Comparison of ENCODE assay signal across 1 cellular context in genomic region chr10:75230600-75231038, GRCh38.
A peak's percentile ranks its signal among the peaks of the same experiment; 100 is the strongest.
TF ChIP-seq lines count a peak whose summit lies in the region.

No MANE protein-coding gene starts in this region.

TF ChIP-seq in K562, 482 proteins besides CTCF, POLR2A, EP300 and RAD21 (continued from another document and continues in another):
- TF ChIP-seq GTF3C2 (IDR thresholded peaks at IDR 0.05; ENCODE audit: borderline replicate concordance, extremely low read depth, insufficient read length) (no peak), ZNF354B (CRISPR knock-in tag; IDR thresholded peaks at IDR 0.05) (no peak), IFI16 (CRISPR knock-in tag; IDR thresholded peaks at IDR 0.05) (no peak), SETDB1 (IDR thresholded peaks at IDR 0.05; ENCODE audit: low read length) (no peak), ZNF217 (CRISPR knock-in tag; IDR thresholded peaks at IDR 0.05) (no peak), SMC3 (conservative IDR thresholded peaks at IDR 0.05; ENCODE audit: insufficient read depth, low read depth, low read length) (peak; percentile 78), POLR2AphosphoS2 (IDR thresholded peaks at IDR 0.05; ENCODE audit: low read length) (peak; percentile 47; the same call in 1 of the 2 replicates), ZNF717 (CRISPR knock-in tag; IDR thresholded peaks at IDR 0.05) (no peak), SRSF1 (IDR thresholded peaks at IDR 0.05; ENCODE audit: low read depth, low read length) (no peak), ZNF431 (CRISPR knock-in tag; IDR thresholded peaks at IDR 0.05) (no peak), ZNF124 (CRISPR knock-in tag; IDR thresholded peaks at IDR 0.05) (no peak), GATA2 (CRISPR knock-in tag; IDR thresholded peaks at IDR 0.05) (no peak), ZNF780A (CRISPR knock-in tag; IDR thresholded peaks at IDR 0.05) (no peak), E2F1 (CRISPR knock-in tag; IDR thresholded peaks at IDR 0.05) (no peak), HEY1 (CRISPR knock-in tag; IDR thresholded peaks at IDR 0.05; ENCODE audit: borderline replicate concordance) (no peak), ZNF197 (CRISPR knock-in tag; IDR thresholded peaks at IDR 0.05; ENCODE audit: low read depth) (no peak), ARID2 (IDR thresholded peaks at IDR 0.05) (no peak), ARHGAP35 (IDR thresholded peaks at IDR 0.05; ENCODE audit: partially characterized antibody) (no peak), RBFOX2 (IDR thresholded peaks at IDR 0.05; ENCODE audit: low read depth, low read length) (no peak), ZNF584 (CRISPR knock-in tag; IDR thresholded peaks at IDR 0.05; ENCODE audit: low read depth) (no peak), HCFC1 (IDR thresholded peaks at IDR 0.05; ENCODE audit: low read depth, low read length) (0 out of 2 replicates have a peak, but pooled peaks have one; percentile 21), GABPB1 (CRISPR knock-in tag; IDR thresholded peaks at IDR 0.05) (peak; percentile 45; the same call in 1 of the 2 replicates), ETV1 (tag; conservative IDR thresholded peaks at IDR 0.05; ENCODE audit: low read depth) (no peak), POLR3G (IDR thresholded peaks at IDR 0.05; ENCODE audit: extremely low read depth, insufficient read length, insufficient replicate concordance) (no peak), PTRF (tag; IDR thresholded peaks at IDR 0.05) (no peak), MBD1 (CRISPR knock-in tag; IDR thresholded peaks at IDR 0.05) (no peak), PML (IDR thresholded peaks at IDR 0.05; ENCODE audit: low read length) (no peak), TAF1 (IDR thresholded peaks at IDR 0.05; ENCODE audit: control insufficient read depth, extremely low read depth, insufficient read depth, low read length, severe bottlenecking) (no peak), ZNF41 (CRISPR knock-in tag; conservative IDR thresholded peaks at IDR 0.05) (no peak), IRF2 (CRISPR knock-in tag; IDR thresholded peaks at IDR 0.05) (no peak), KAT7 (CRISPR knock-in tag; IDR thresholded peaks at IDR 0.05; ENCODE audit: borderline replicate concordance) (no peak), SREBF2 (CRISPR knock-in tag; IDR thresholded peaks at IDR 0.05) (no peak), ZC3H8 (IDR thresholded peaks at IDR 0.05) (no peak), SIRT6 (IDR thresholded peaks at IDR 0.05; ENCODE audit: low read depth, low read length) (no peak), TBP (optimal IDR thresholded peaks at IDR 0.05; ENCODE audit: low read depth, low read length) (no peak), RB1 (IDR thresholded peaks at IDR 0.05; ENCODE audit: low read depth) (peak; percentile 19; the same call in 1 of the 2 replicates), HNRNPL (IDR thresholded peaks at IDR 0.05; ENCODE audit: low read depth, low read length) (no peak), XRCC5 (IDR thresholded peaks at IDR 0.05; ENCODE audit: low read depth, low read length) (peak; percentile 82; the same call in 1 of the 2 replicates), DNMT1 (IDR thresholded peaks at IDR 0.05) (no peak)
- TF ChIP-seq, protein P1, sequence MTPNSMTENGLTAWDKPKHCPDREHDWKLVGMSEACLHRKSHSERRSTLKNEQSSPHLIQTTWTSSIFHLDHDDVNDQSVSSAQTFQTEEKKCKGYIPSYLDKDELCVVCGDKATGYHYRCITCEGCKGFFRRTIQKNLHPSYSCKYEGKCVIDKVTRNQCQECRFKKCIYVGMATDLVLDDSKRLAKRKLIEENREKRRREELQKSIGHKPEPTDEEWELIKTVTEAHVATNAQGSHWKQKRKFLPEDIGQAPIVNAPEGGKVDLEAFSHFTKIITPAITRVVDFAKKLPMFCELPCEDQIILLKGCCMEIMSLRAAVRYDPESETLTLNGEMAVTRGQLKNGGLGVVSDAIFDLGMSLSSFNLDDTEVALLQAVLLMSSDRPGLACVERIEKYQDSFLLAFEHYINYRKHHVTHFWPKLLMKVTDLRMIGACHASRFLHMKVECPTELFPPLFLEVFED (CRISPR knock-in tag; conservative IDR thresholded peaks at IDR 0.05) = 0 out of 2 replicates have a peak, but pooled peaks have one; percentile 66
- TF ChIP-seq, protein P2, sequence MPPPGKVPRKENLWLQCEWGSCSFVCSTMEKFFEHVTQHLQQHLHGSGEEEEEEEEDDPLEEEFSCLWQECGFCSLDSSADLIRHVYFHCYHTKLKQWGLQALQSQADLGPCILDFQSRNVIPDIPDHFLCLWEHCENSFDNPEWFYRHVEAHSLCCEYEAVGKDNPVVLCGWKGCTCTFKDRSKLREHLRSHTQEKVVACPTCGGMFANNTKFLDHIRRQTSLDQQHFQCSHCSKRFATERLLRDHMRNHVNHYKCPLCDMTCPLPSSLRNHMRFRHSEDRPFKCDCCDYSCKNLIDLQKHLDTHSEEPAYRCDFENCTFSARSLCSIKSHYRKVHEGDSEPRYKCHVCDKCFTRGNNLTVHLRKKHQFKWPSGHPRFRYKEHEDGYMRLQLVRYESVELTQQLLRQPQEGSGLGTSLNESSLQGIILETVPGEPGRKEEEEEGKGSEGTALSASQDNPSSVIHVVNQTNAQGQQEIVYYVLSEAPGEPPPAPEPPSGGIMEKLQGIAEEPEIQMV (tag; conservative IDR thresholded peaks at IDR 0.05; ENCODE audit: low read depth) = no peak
- TF ChIP-seq, protein P3, sequence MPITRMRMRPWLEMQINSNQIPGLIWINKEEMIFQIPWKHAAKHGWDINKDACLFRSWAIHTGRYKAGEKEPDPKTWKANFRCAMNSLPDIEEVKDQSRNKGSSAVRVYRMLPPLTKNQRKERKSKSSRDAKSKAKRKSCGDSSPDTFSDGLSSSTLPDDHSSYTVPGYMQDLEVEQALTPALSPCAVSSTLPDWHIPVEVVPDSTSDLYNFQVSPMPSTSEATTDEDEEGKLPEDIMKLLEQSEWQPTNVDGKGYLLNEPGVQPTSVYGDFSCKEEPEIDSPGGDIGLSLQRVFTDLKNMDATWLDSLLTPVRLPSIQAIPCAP (CRISPR knock-in tag; IDR thresholded peaks at IDR 0.05; ENCODE audit: borderline replicate concordance) = no peak
- TF ChIP-seq, protein P4, sequence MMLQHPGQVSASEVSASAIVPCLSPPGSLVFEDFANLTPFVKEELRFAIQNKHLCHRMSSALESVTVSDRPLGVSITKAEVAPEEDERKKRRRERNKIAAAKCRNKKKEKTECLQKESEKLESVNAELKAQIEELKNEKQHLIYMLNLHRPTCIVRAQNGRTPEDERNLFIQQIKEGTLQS (IDR thresholded peaks at IDR 0.05) = no peak
- TF ChIP-seq, protein P4 (CRISPR knock-in tag; conservative IDR thresholded peaks at IDR 0.05) = no peak
- TF ChIP-seq, protein P5, sequence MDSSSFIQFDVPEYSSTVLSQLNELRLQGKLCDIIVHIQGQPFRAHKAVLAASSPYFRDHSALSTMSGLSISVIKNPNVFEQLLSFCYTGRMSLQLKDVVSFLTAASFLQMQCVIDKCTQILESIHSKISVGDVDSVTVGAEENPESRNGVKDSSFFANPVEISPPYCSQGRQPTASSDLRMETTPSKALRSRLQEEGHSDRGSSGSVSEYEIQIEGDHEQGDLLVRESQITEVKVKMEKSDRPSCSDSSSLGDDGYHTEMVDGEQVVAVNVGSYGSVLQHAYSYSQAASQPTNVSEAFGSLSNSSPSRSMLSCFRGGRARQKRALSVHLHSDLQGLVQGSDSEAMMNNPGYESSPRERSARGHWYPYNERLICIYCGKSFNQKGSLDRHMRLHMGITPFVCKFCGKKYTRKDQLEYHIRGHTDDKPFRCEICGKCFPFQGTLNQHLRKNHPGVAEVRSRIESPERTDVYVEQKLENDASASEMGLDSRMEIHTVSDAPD (CRISPR knock-in tag; IDR thresholded peaks at IDR 0.05) = no peak
- TF ChIP-seq, protein P6, sequence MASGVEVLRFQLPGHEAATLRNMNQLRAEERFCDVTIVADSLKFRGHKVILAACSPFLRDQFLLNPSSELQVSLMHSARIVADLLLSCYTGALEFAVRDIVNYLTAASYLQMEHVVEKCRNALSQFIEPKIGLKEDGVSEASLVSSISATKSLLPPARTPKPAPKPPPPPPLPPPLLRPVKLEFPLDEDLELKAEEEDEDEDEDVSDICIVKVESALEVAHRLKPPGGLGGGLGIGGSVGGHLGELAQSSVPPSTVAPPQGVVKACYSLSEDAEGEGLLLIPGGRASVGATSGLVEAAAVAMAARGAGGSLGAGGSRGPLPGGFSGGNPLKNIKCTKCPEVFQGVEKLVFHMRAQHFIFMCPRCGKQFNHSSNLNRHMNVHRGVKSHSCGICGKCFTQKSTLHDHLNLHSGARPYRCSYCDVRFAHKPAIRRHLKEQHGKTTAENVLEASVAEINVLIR (CRISPR knock-in tag; IDR thresholded peaks at IDR 0.05) = no peak
- TF ChIP-seq, protein P7, sequence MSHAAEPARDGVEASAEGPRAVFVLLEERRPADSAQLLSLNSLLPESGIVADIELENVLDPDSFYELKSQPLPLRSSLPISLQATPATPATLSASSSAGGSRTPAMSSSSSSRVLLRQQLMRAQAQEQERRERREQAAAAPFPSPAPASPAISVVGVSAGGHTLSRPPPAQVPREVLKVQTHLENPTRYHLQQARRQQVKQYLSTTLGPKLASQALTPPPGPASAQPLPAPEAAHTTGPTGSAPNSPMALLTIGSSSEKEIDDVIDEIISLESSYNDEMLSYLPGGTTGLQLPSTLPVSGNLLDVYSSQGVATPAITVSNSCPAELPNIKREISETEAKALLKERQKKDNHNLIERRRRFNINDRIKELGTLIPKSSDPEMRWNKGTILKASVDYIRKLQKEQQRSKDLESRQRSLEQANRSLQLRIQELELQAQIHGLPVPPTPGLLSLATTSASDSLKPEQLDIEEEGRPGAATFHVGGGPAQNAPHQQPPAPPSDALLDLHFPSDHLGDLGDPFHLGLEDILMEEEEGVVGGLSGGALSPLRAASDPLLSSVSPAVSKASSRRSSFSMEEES (CRISPR knock-in tag; IDR thresholded peaks at IDR 0.05) = no peak; the same call in 1 of the 2 replicates
- TF ChIP-seq, protein P8, sequence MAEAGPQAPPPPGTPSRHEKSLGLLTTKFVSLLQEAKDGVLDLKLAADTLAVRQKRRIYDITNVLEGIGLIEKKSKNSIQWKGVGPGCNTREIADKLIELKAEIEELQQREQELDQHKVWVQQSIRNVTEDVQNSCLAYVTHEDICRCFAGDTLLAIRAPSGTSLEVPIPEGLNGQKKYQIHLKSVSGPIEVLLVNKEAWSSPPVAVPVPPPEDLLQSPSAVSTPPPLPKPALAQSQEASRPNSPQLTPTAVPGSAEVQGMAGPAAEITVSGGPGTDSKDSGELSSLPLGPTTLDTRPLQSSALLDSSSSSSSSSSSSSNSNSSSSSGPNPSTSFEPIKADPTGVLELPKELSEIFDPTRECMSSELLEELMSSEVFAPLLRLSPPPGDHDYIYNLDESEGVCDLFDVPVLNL (CRISPR knock-in tag; IDR thresholded peaks at IDR 0.05; ENCODE audit: low read depth) = no peak
- TF ChIP-seq, protein P9, sequence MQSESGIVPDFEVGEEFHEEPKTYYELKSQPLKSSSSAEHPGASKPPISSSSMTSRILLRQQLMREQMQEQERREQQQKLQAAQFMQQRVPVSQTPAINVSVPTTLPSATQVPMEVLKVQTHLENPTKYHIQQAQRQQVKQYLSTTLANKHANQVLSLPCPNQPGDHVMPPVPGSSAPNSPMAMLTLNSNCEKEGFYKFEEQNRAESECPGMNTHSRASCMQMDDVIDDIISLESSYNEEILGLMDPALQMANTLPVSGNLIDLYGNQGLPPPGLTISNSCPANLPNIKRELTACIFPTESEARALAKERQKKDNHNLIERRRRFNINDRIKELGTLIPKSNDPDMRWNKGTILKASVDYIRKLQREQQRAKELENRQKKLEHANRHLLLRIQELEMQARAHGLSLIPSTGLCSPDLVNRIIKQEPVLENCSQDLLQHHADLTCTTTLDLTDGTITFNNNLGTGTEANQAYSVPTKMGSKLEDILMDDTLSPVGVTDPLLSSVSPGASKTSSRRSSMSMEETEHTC (IDR thresholded peaks at IDR 0.05) = 0 out of 2 replicates have a peak, but pooled peaks have one; percentile 46
